Comparison of ENCODE assay signal across 8 cellular contexts in genomic region chr3:152100491-152101086, GRCh38.
DNase-seq lines count a peak whose midpoint lies in the region; ATAC-seq and TF ChIP-seq lines count a peak whose summit lies in the region.

No MANE protein-coding gene starts in this region.

- H3K9me3 ChIP-seq in heart right ventricle = no peaks in the 10 kb centered on the region

- TF ChIP-seq CTCF in heart right ventricle (IDR thresholded peaks at IDR 0.05) = no peak

- DNase-seq in NOMO-1 treated with DMSO at 0.1 percent for 48 hours (lab: John Stamatoyannopoulos, UW; ENCODE audit: unreplicated experiment) (peak; percentile 99), GOT3 (lab: John Stamatoyannopoulos, UW) (no peak), NCI-H345 treated with DMSO at 0.1 percent for 48 hours (lab: John Stamatoyannopoulos, UW; ENCODE audit: unreplicated experiment) (no peak), heart right ventricle (no peak), cerebellar cortex (ENCODE audit: low spot score) (no peak)
- peak; percentile 74 for DNase-seq in natural killer cell treated with Interleukin-12 subunit alpha and Interleukin-12 subunit beta and Interleukin-15 and Interleukin-18, amount 100 ng/mL, for 72 hours (ENCODE audit: low spot score)

- peaks cover 10 to 16% of the 10 kb centered on the region in 2 donors for H3K4me1 Mint-ChIP-seq in natural killer cell treated with Interleukin-12 subunit alpha and Interleukin-12 subunit beta and Interleukin-15 and Interleukin-18, amount 100 ng/mL, for 72 hours (ENCODE audit: low read depth in 2 of 2)

- H3K27me3 ChIP-seq in heart right ventricle = no peaks in the 10 kb centered on the region

- H3K27ac ChIP-seq in heart right ventricle = no peak overlapping the region

- WGBS in heart right ventricle, 2 donors = 86 to 87% methylated on average over 3 of the region's 3 CpGs

- H3K27ac Mint-ChIP-seq in natural killer cell treated with Interleukin-12 subunit alpha and Interleukin-12 subunit beta and Interleukin-15 and Interleukin-18, amount 100 ng/mL, for 72 hours = peak overlapping the region; percentile 59 to 75

- H3K36me3 Mint-ChIP-seq in natural killer cell treated with Interleukin-12 subunit alpha and Interleukin-12 subunit beta and Interleukin-15 and Interleukin-18, amount 100 ng/mL, for 72 hours = no peaks in the 10 kb centered on the region

- H3K4me3 ChIP-seq in heart right ventricle = no peak overlapping the region

- H3K4me1 ChIP-seq in heart right ventricle = peaks cover 0 to 11% (median 0%) of the 10 kb centered on the region in 9 donors

- H3K27me3 Mint-ChIP-seq in natural killer cell treated with Interleukin-12 subunit alpha and Interleukin-12 subunit beta and Interleukin-15 and Interleukin-18, amount 100 ng/mL, for 72 hours = peaks cover 0 to 2% of the 10 kb centered on the region in 2 donors

- no peaks in the 10 kb centered on the region for H3K36me3 ChIP-seq in heart right ventricle

- no peaks in the 10 kb centered on the region for H3K9me3 Mint-ChIP-seq in natural killer cell treated with Interleukin-12 subunit alpha and Interleukin-12 subunit beta and Interleukin-15 and Interleukin-18, amount 100 ng/mL, for 72 hours

- peak overlapping the region; percentile 56 for H3K4me3 Mint-ChIP-seq in natural killer cell treated with Interleukin-12 subunit alpha and Interleukin-12 subunit beta and Interleukin-15 and Interleukin-18, amount 100 ng/mL, for 72 hours

- ATAC-seq in GM19397 (IDR thresholded peaks at IDR 0.05; ENCODE audit: unreplicated experiment) = peak; percentile 98
- peak; percentile 96 for ATAC-seq in HG02970 (IDR thresholded peaks at IDR 0.05; ENCODE audit: low FRiP score, unreplicated experiment)
- peak; percentile 93 for ATAC-seq in natural killer cell treated with Interleukin-12 subunit alpha and Interleukin-12 subunit beta and Interleukin-15 and Interleukin-18, amount 100 ng/mL, for 72 hours
- no peak for ATAC-seq in heart right ventricle

- intact Hi-C loops in heart right ventricle (cut with DNase I) = no loop called here

Comparison
In these comparisons a context has a peak if more than half of its experiments do, and no peak if none do; other contexts are left out.
1. ATAC-seq: peak in GM19397 (single experiment), HG02970 (single experiment) and natural killer cell treated with Interleukin-12 subunit alpha and Interleukin-12 subunit beta and Interleukin-15 and Interleukin-18, amount 100 ng/mL, for 72 hours (2 of 2); none in heart right ventricle (0 of 8).
2. DNase-seq: peak in NOMO-1 treated with DMSO at 0.1 percent for 48 hours (single experiment) and natural killer cell treated with Interleukin-12 subunit alpha and Interleukin-12 subunit beta and Interleukin-15 and Interleukin-18, amount 100 ng/mL, for 72 hours (single experiment); none in GOT3 (single experiment), NCI-H345 treated with DMSO at 0.1 percent for 48 hours (single experiment), heart right ventricle (0 of 2) and cerebellar cortex (single experiment).